ENCODE assay signal across 9 cellular contexts in the genomic region with DNA sequence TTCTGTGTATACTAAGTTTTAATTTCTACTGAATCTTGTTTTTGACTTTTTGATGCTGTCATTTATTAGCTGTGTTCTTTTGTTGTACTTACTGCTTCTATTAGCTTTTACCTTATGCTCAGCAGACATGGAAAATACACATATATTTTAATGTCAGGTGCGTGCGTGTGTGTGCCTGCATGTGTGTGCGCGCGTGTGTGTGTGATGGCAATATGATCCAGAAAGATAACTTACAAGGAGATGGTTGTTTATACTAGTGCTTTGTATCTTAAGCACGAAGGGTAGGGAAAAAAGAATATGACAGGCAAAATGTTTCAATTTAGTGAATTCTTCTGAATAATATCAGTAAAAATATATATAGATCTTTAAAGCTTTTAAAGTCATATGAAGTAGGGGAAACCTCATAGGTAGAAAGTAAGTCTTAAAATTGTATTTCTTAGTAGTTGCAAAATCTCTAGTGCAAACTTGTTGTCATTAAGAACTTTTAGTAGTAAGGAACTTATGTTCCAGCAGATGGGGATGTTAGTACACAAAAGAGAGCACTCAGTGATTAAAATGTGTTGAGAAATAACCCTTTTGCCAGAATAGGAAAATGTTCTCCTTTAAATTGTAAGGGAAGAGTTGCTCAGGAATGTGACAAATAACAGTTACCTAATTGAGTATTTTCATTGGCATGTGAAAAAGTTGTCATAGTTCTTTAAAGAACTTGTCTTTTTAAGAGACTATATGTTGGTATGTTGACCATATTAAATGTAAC. TPM values are rescaled to one million over a fixed set of nuclear protein-coding genes. Genes with fewer than 3 reads are reported as not detected.
DNase-seq lines count a peak whose midpoint lies in the region; ATAC-seq and TF ChIP-seq lines count a peak whose summit lies in the region.
"Had no signal": no experiment of that assay in that cellular context is flagged by ENCODE, and none has a peak within 500 bp of the region (broad histone marks: within the 10 kb centered on the region; RNA-seq: fewer than 3 reads in every experiment).

No MANE protein-coding gene starts in this region.

- H3K4me3 Mint-ChIP-seq in HFFc6: no peak overlapping the region
- H3K4me3 Mint-ChIP-seq in immature natural killer cell: no peak overlapping the region
- H3K4me3 Mint-ChIP-seq: activated naive CD4-positive, alpha-beta T cell treated with anti-CD3 and anti-CD28 coated beads, Interleukin-2, amount 50 U/mL, for 24 hours had no signal

- ATAC-seq in HG02571 (IDR thresholded peaks at IDR 0.05; ENCODE audit: unreplicated experiment): no peak

- TF ChIP-seq CTCF in AG09319 (IDR thresholded peaks at IDR 0.05; ENCODE audit: low read depth, low read length) (peak; percentile 40), HFFc6 (IDR thresholded peaks at IDR 0.05) (peak; percentile 75)

- DNase-seq in AG09319 (ENCODE audit: extremely low read depth, low read depth): peak; percentile 43
- DNase-seq in HFFc6: peak; percentile 72
- DNase-seq in amniotic epithelial cell (ENCODE audit: low read depth): peak; percentile 87
- peak; percentile 27 to 39 (median 28) for DNase-seq in immature natural killer cell
- no peak for DNase-seq in occipital lobe (lab: John Stamatoyannopoulos, UW)
- no peak for DNase-seq in NCI-H345 (lab: John Stamatoyannopoulos, UW)
- DNase-seq in activated naive CD4-positive, alpha-beta T cell treated with Interleukin-2 at 50 U/mL for 16 hours: no peak

- no peaks in the 10 kb centered on the region for H3K27me3 Mint-ChIP-seq in HFFc6 (ENCODE audit: insufficient read depth)
- peaks cover 0 to 2% (median 0%) of the 10 kb centered on the region in 3 donors for H3K27me3 Mint-ChIP-seq in immature natural killer cell (ENCODE audit: low read depth in 3 of 3)
- H3K27me3 Mint-ChIP-seq: activated naive CD4-positive, alpha-beta T cell treated with anti-CD3 and anti-CD28 coated beads, Interleukin-2, amount 50 U/mL, for 24 hours had no signal

- H3K36me3 Mint-ChIP-seq in HFFc6 (ENCODE audit: low read depth) (no peaks in the 10 kb centered on the region), immature natural killer cell (no peaks in the 10 kb centered on the region)
- H3K36me3 Mint-ChIP-seq: activated naive CD4-positive, alpha-beta T cell treated with anti-CD3 and anti-CD28 coated beads, Interleukin-2, amount 50 U/mL, for 24 hours had no signal

- H3K27ac Mint-ChIP-seq in HFFc6 (no peak overlapping the region), immature natural killer cell (no peak overlapping the region)
- H3K27ac Mint-ChIP-seq: activated naive CD4-positive, alpha-beta T cell treated with anti-CD3 and anti-CD28 coated beads, Interleukin-2, amount 50 U/mL, for 24 hours had no signal

- H3K4me1 Mint-ChIP-seq in HFFc6 (ENCODE audit: low read depth) (peaks cover 73% of the 10 kb centered on the region), immature natural killer cell (peaks cover 47 to 95% of the 10 kb centered on the region in 2 donors)

- no peaks in the 10 kb centered on the region for H3K9me3 Mint-ChIP-seq in HFFc6
- no peaks in the 10 kb centered on the region for H3K9me3 Mint-ChIP-seq in immature natural killer cell
- H3K9me3 Mint-ChIP-seq: activated naive CD4-positive, alpha-beta T cell treated with anti-CD3 and anti-CD28 coated beads, Interleukin-2, amount 50 U/mL, for 24 hours had no signal

RNA-seq across cellular contexts. Expression of a gene that starts 13.2 kb away (rescaled TPM):
- total RNA-seq in HFFc6 (2021; fragmentation: NEBNext Ultra II Directional; extraction: Animal tissue kit (Norgen Biotek cat#: 25700)): 10 to 100 TPM; 71.3 to 90.5 (median 85.1) TPM
- polyA plus RNA-seq in immature natural killer cell: 10 to 100 TPM; 12.3 to 29.1 (median 21.1) TPM
- 305 TPM for total RNA-seq in occipital lobe

Comparison
In these comparisons a context has a peak if more than half of its experiments do, and no peak if none do; other contexts are left out.
1. DNase-seq: peak in AG09319 (single experiment), HFFc6 (single experiment), amniotic epithelial cell (single experiment) and immature natural killer cell (3 of 3); none in occipital lobe (single experiment), NCI-H345 (single experiment) and activated naive CD4-positive, alpha-beta T cell treated with Interleukin-2 at 50 U/mL for 16 hours (single experiment).